In genomic region chr5:145987871-145988270, GRCh38 we compare ENCODE assay signal across 23 cellular contexts. TPM values are rescaled to one million over a fixed set of nuclear protein-coding genes. Genes with fewer than 3 reads are reported as not detected.
DNase-seq lines count a peak whose midpoint lies in the region; ATAC-seq and TF ChIP-seq lines count a peak whose summit lies in the region.
"Had no signal": no experiment of that assay in that cellular context is flagged by ENCODE, and none has a peak within 500 bp of the region (broad histone marks: within the 10 kb centered on the region; RNA-seq: fewer than 3 reads in every experiment).

No MANE protein-coding gene starts in this region.

- TF ChIP-seq CTCF in mucosa of descending colon (IDR thresholded peaks at IDR 0.05) = no peak

- peak overlapping the region; percentile 12; the same call in 1 of the 2 replicates for H3K27ac ChIP-seq in SJSA1
- H3K27ac ChIP-seq: 22Rv1; A549; BLaER1 treated with 17β-estradiol and CSF1 and Interleukin-3, amounts not matched to agents 10 nM and 100 nM had no signal

- peaks cover 19% of the 10 kb centered on the region for H3K4me1 ChIP-seq in SJSA1 (replicated peaks)
- peaks cover 23% of the 10 kb centered on the region for H3K4me1 ChIP-seq in mucosa of descending colon (ENCODE audit: low read depth)

- H3K36me3 ChIP-seq in SJSA1 (peaks cover 47% of the 10 kb centered on the region), mucosa of descending colon (ENCODE audit: low read depth) (no peaks in the 10 kb centered on the region)
- H3K36me3 ChIP-seq: BLaER1 treated with 17β-estradiol and CSF1 and Interleukin-3, amounts not matched to agents 10 nM and 100 nM had no signal

- H3K4me3 ChIP-seq in SJSA1 (no peak overlapping the region), mucosa of descending colon (no peak overlapping the region)
- H3K4me3 ChIP-seq: A549; BLaER1 treated with 17β-estradiol and CSF1 and Interleukin-3, amounts not matched to agents 10 nM and 100 nM; GM12878 had no signal

- ATAC-seq in left colon (peak; percentile 34), mucosa of descending colon (peak; percentile 53)
- ATAC-seq: A549, GM12878 had no signal

- no peaks in the 10 kb centered on the region for H3K27me3 ChIP-seq in SJSA1 (replicated peaks)
- H3K27me3 ChIP-seq: BLaER1 treated with 17β-estradiol and CSF1 and Interleukin-3, amounts not matched to agents 10 nM and 100 nM had no signal

- H3K9me3 ChIP-seq in SJSA1 (replicated peaks) (no peaks in the 10 kb centered on the region; the same call in 1 of the 2 replicates), mucosa of descending colon (no peaks in the 10 kb centered on the region)
- H3K9me3 ChIP-seq: A549 had no signal

- intact Hi-C loops in left colon (cut with DNase I, micrococcal nuclease) (no loop called here), mucosa of descending colon (cut with DNase I, micrococcal nuclease) (no loop called here)

- DNase-seq in SJSA1 (ENCODE audit: low read depth in 1 of 2, low spot score in 2 of 2) (peak in 1 of 2 experiments; percentile 47), left colon (no peak), mucosa of descending colon (no peak), C1 segment of cervical spinal cord (lab: John Stamatoyannopoulos, UW) (no peak), NCI-H1694 treated with DMSO at 0.1 percent for 48 hours (lab: John Stamatoyannopoulos, UW) (no peak), mucosa of gallbladder (ENCODE audit: low spot score) (no peak)
- DNase-seq: AML-193; CD4-positive, alpha-beta memory T cell; CD4-positive, CD25-positive, alpha-beta regulatory T cell; CD8-positive, alpha-beta memory T cell; COR-L47; DMS 273 treated with DMSO at 0.1 percent for 48 hours; DMS153; DMS53; DMS79; DND-41; EL; GDM1 had no signal

RNA-seq across cellular contexts. Expression of gene SH3RF2, which starts 51.5 kb away (rescaled TPM):
- 11.2 and 23.1 TPM in 2 replicates for total RNA-seq in SJSA1 (2014; rRNA removed; shearing (Covaris generic))
- total RNA-seq in left colon = 10 to 100 TPM; 54.9 to 62.9 TPM
- 10 to 100 TPM; 36.8 to 99.7 (median 61.5) TPM for total RNA-seq in mucosa of descending colon
- 106 TPM for total RNA-seq in mucosa of gallbladder
- total RNA-seq: B cell; CD4-positive, alpha-beta memory T cell had no signal
